ENCODE assay signal across 1 cellular context in the genomic region with DNA sequence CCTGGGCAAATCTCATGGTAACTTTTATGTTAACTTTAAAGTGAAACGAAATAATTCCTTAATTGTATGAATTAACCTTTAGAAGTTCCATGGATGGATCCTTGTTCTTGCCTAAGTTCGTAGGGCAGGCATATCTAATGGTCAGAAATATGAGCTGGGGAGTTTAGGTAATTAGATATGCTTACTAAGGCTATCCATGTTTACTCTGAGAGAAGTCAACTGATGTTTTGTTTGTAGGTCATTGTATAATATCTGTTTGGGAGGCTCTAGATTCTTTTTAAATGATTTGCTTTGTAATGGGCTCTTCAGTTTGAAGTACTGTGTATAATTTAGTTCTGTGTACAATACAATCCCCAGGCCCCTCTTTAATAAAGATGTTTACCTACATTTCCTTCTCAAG.
TF ChIP-seq lines count a peak whose summit lies in the region.

No MANE protein-coding gene starts in this region.

TF ChIP-seq in GM23338, 12 proteins besides CTCF, POLR2A, EP300 and RAD21 (continued from another document):
- TF ChIP-seq, protein P1, sequence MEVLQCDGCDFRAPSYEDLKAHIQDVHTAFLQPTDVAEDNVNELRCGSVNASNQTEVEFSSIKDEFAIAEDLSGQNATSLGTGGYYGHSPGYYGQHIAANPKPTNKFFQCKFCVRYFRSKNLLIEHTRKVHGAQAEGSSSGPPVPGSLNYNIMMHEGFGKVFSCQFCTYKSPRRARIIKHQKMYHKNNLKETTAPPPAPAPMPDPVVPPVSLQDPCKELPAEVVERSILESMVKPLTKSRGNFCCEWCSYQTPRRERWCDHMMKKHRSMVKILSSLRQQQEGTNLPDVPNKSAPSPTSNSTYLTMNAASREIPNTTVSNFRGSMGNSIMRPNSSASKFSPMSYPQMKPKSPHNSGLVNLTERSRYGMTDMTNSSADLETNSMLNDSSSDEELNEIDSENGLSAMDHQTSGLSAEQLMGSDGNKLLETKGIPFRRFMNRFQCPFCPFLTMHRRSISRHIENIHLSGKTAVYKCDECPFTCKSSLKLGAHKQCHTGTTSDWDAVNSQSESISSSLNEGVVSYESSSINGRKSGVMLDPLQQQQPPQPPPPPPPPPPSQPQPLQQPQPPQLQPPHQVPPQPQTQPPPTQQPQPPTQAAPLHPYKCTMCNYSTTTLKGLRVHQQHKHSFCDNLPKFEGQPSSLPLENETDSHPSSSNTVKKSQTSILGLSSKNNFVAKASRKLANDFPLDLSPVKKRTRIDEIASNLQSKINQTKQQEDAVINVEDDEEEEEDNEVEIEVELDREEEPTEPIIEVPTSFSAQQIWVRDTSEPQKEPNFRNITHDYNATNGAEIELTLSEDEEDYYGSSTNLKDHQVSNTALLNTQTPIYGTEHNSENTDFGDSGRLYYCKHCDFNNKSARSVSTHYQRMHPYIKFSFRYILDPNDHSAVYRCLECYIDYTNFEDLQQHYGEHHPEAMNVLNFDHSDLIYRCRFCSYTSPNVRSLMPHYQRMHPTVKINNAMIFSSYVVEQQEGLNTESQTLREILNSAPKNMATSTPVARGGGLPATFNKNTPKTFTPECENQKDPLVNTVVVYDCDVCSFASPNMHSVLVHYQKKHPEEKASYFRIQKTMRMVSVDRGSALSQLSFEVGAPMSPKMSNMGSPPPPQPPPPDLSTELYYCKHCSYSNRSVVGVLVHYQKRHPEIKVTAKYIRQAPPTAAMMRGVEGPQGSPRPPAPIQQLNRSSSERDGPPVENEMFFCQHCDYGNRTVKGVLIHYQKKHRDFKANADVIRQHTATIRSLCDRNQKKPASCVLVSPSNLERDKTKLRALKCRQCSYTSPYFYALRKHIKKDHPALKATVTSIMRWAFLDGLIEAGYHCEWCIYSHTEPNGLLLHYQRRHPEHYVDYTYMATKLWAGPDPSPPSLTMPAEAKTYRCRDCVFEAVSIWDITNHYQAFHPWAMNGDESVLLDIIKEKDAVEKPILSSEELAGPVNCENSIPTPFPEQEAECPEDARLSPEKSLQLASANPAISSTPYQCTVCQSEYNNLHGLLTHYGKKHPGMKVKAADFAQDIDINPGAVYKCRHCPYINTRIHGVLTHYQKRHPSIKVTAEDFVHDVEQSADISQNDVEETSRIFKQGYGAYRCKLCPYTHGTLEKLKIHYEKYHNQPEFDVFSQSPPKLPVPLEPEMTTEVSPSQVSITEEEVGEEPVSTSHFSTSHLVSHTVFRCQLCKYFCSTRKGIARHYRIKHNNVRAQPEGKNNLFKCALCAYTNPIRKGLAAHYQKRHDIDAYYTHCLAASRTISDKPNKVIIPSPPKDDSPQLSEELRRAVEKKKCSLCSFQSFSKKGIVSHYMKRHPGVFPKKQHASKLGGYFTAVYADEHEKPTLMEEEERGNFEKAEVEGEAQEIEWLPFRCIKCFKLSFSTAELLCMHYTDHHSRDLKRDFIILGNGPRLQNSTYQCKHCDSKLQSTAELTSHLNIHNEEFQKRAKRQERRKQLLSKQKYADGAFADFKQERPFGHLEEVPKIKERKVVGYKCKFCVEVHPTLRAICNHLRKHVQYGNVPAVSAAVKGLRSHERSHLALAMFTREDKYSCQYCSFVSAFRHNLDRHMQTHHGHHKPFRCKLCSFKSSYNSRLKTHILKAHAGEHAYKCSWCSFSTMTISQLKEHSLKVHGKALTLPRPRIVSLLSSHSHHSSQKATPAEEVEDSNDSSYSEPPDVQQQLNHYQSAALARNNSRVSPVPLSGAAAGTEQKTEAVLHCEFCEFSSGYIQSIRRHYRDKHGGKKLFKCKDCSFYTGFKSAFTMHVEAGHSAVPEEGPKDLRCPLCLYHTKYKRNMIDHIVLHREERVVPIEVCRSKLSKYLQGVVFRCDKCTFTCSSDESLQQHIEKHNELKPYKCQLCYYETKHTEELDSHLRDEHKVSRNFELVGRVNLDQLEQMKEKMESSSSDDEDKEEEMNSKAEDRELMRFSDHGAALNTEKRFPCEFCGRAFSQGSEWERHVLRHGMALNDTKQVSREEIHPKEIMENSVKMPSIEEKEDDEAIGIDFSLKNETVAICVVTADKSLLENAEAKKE (CRISPR knock-in tag; IDR thresholded peaks at IDR 0.05): no peak
- no peak for TF ChIP-seq REST (IDR thresholded peaks at IDR 0.05; ENCODE audit: unreplicated experiment)
- no peak for TF ChIP-seq JUNB (IDR thresholded peaks at IDR 0.05; ENCODE audit: unreplicated experiment)
- no peak for TF ChIP-seq EZH2 (IDR thresholded peaks at IDR 0.05; ENCODE audit: low read depth, unreplicated experiment)
- no peak for TF ChIP-seq CREB1 (CRISPR knock-in tag; IDR thresholded peaks at IDR 0.05; ENCODE audit: low read depth)
TF ChIP-seq in GM23338: peak in this region for 0.
